In the genomic region with DNA sequence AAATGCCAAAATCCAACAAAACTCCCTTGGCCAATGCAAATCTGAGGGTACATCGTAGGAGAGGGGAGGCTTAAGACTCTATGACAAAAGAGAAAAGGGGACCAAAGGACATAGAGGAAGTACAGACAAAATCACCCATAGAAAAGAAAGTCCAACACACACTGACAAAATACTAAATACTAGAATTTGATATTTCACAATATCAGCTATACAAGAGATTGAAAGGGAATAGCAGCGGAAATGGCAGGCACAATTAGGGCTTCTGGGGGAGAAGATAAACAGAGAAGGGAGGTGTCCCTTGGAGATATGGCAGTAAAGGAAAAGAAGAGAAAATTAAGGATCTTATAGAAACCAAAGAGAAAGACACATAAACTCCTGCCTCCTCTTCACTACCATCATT, we compare ENCODE assay signal across 1 cellular context.
TF ChIP-seq lines count a peak whose summit lies in the region.

No MANE protein-coding gene starts in this region.

TF ChIP-seq in K562, 482 proteins besides CTCF, POLR2A, EP300 and RAD21 (continues in another document):
- peak; percentile 86 for TF ChIP-seq CBFA2T2 (conservative IDR thresholded peaks at IDR 0.05)
- no peak for TF ChIP-seq ZNF384 (IDR thresholded peaks at IDR 0.05; ENCODE audit: low read depth, low read length)
- TF ChIP-seq VEZF1 (CRISPR knock-in tag; IDR thresholded peaks at IDR 0.05): 0 out of 2 replicates have a peak, but pooled peaks have one; percentile 33
- peak; percentile 71; the same call in 1 of the 2 replicates for TF ChIP-seq CC2D1A (IDR thresholded peaks at IDR 0.05)
- TF ChIP-seq ZNF589 (CRISPR knock-in tag; IDR thresholded peaks at IDR 0.05; ENCODE audit: low read depth): 0 out of 2 replicates have a peak, but pooled peaks have one; percentile 13
- no peak for TF ChIP-seq HMGN3 (IDR thresholded peaks at IDR 0.05; ENCODE audit: borderline replicate concordance, extremely low read depth, insufficient read length, low read depth, low read length)
- 0 out of 2 replicates have a peak, but pooled peaks have one; percentile 56 for TF ChIP-seq EHMT2 (IDR thresholded peaks at IDR 0.05)
- TF ChIP-seq MEF2A (IDR thresholded peaks at IDR 0.05; ENCODE audit: control insufficient read depth, low read depth, low read length): no peak
- TF ChIP-seq CREM (IDR thresholded peaks at IDR 0.05; ENCODE audit: low read depth): no peak
- no peak for TF ChIP-seq CBX5 (IDR thresholded peaks at IDR 0.05; ENCODE audit: borderline replicate concordance, low read depth)
- peak; percentile 89 for TF ChIP-seq SMARCA4 (IDR thresholded peaks at IDR 0.05)
- no peak for TF ChIP-seq SREBF1 (IDR thresholded peaks at IDR 0.05; ENCODE audit: borderline replicate concordance, low read depth, low read length)
- peak in 1 of 2 experiments; percentile 35; a peak in 1 of 4 replicates for TF ChIP-seq RCOR1 (IDR thresholded peaks at IDR 0.05; ENCODE audit: borderline replicate concordance in 1 of 2, low read depth in 2 of 2, low read length in 2 of 2)
- peak; percentile 32; the same call in 1 of the 2 replicates for TF ChIP-seq NFRKB (IDR thresholded peaks at IDR 0.05; ENCODE audit: low read depth)
- TF ChIP-seq POLR2AphosphoS5 (IDR thresholded peaks at IDR 0.05; ENCODE audit: control insufficient read depth, insufficient read depth, low read depth, low read length): peak; percentile 74
- TF ChIP-seq SOX6 (IDR thresholded peaks at IDR 0.05): peak; percentile 46; the same call in 1 of the 2 replicates
- TF ChIP-seq KDM1A (IDR thresholded peaks at IDR 0.05): peak in 1 of 2 experiments; percentile 50; a peak in 1 of 4 replicates
- TF ChIP-seq NFIC (IDR thresholded peaks at IDR 0.05): peak; percentile 65
- TF ChIP-seq FOSL1 (tag; conservative IDR thresholded peaks at IDR 0.05): no peak
- TF ChIP-seq CEBPG (CRISPR knock-in tag; IDR thresholded peaks at IDR 0.05): no peak
- peak; percentile 48 to 81; a peak in 2 of 4 replicates for TF ChIP-seq CEBPG (tag; conservative IDR thresholded peaks at IDR 0.05 in 1 of 2, IDR thresholded peaks at IDR 0.05 in 1 of 2)
- TF ChIP-seq, protein P1, sequence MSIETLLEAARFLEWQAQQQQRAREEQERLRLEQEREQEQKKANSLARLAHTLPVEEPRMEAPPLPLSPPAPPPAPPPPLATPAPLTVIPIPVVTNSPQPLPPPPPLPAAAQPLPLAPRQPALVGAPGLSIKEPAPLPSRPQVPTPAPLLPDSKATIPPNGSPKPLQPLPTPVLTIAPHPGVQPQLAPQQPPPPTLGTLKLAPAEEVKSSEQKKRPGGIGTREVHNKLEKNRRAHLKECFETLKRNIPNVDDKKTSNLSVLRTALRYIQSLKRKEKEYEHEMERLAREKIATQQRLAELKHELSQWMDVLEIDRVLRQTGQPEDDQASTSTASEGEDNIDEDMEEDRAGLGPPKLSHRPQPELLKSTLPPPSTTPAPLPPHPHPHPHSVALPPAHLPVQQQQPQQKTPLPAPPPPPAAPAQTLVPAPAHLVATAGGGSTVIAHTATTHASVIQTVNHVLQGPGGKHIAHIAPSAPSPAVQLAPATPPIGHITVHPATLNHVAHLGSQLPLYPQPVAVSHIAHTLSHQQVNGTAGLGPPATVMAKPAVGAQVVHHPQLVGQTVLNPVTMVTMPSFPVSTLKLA (conservative IDR thresholded peaks at IDR 0.05): 0 out of 4 replicates have a peak, but pooled peaks of 1 of the 2 experiments have one; percentile 30
- TF ChIP-seq TAL1 (IDR thresholded peaks at IDR 0.05): peak; percentile 89
- no peak for TF ChIP-seq ZNF583 (CRISPR knock-in tag; IDR thresholded peaks at IDR 0.05)
- TF ChIP-seq TCF3 (CRISPR knock-in tag; IDR thresholded peaks at IDR 0.05): peak; percentile 88
- no peak for TF ChIP-seq GABPB1 (CRISPR knock-in tag; IDR thresholded peaks at IDR 0.05)
- TF ChIP-seq CBFA2T3 (IDR thresholded peaks at IDR 0.05): peak; percentile 94
- no peak for TF ChIP-seq ELF4 (CRISPR knock-in tag; IDR thresholded peaks at IDR 0.05)
- no peak for TF ChIP-seq FIP1L1 (IDR thresholded peaks at IDR 0.05; ENCODE audit: low read depth, low read length, poor library complexity, severe bottlenecking)
- no peak for TF ChIP-seq U2AF2 (optimal IDR thresholded peaks at IDR 0.05; ENCODE audit: low read depth, low read length)
- TF ChIP-seq TRIM24 (IDR thresholded peaks at IDR 0.05): peak; percentile 92
- TF ChIP-seq, protein P2, sequence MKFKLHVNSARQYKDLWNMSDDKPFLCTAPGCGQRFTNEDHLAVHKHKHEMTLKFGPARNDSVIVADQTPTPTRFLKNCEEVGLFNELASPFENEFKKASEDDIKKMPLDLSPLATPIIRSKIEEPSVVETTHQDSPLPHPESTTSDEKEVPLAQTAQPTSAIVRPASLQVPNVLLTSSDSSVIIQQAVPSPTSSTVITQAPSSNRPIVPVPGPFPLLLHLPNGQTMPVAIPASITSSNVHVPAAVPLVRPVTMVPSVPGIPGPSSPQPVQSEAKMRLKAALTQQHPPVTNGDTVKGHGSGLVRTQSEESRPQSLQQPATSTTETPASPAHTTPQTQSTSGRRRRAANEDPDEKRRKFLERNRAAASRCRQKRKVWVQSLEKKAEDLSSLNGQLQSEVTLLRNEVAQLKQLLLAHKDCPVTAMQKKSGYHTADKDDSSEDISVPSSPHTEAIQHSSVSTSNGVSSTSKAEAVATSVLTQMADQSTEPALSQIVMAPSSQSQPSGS (CRISPR knock-in tag; IDR thresholded peaks at IDR 0.05): no peak
- TF ChIP-seq RBM15 (IDR thresholded peaks at IDR 0.05; ENCODE audit: insufficient read depth, low read length): no peak
- peak; percentile 67 for TF ChIP-seq ETV1 (tag; conservative IDR thresholded peaks at IDR 0.05; ENCODE audit: low read depth)
- peak; percentile 95 for TF ChIP-seq ARID1B (IDR thresholded peaks at IDR 0.05)
- TF ChIP-seq, protein P3, sequence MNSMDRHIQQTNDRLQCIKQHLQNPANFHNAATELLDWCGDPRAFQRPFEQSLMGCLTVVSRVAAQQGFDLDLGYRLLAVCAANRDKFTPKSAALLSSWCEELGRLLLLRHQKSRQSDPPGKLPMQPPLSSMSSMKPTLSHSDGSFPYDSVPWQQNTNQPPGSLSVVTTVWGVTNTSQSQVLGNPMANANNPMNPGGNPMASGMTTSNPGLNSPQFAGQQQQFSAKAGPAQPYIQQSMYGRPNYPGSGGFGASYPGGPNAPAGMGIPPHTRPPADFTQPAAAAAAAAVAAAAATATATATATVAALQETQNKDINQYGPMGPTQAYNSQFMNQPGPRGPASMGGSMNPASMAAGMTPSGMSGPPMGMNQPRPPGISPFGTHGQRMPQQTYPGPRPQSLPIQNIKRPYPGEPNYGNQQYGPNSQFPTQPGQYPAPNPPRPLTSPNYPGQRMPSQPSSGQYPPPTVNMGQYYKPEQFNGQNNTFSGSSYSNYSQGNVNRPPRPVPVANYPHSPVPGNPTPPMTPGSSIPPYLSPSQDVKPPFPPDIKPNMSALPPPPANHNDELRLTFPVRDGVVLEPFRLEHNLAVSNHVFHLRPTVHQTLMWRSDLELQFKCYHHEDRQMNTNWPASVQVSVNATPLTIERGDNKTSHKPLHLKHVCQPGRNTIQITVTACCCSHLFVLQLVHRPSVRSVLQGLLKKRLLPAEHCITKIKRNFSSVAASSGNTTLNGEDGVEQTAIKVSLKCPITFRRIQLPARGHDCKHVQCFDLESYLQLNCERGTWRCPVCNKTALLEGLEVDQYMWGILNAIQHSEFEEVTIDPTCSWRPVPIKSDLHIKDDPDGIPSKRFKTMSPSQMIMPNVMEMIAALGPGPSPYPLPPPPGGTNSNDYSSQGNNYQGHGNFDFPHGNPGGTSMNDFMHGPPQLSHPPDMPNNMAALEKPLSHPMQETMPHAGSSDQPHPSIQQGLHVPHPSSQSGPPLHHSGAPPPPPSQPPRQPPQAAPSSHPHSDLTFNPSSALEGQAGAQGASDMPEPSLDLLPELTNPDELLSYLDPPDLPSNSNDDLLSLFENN (IDR thresholded peaks at IDR 0.05; ENCODE audit: low read depth in 2 of 2, low read length in 2 of 2): peak in 1 of 2 experiments; percentile 78; a peak in 1 of 4 replicates
- 0 out of 2 replicates have a peak, but pooled peaks have one; percentile 3 for TF ChIP-seq C11orf30 (IDR thresholded peaks at IDR 0.05; ENCODE audit: low read depth)
- TF ChIP-seq SMARCE1 (IDR thresholded peaks at IDR 0.05): peak; percentile 85
- no peak for TF ChIP-seq ZNF165 (CRISPR knock-in tag; IDR thresholded peaks at IDR 0.05; ENCODE audit: borderline replicate concordance)
- TF ChIP-seq BRD9 (IDR thresholded peaks at IDR 0.05; ENCODE audit: low read depth, partially characterized antibody): peak; percentile 34
- TF ChIP-seq NRF1 (conservative IDR thresholded peaks at IDR 0.05 in 1 of 2, IDR thresholded peaks at IDR 0.05 in 1 of 2): no peak
- TF ChIP-seq ZNF668 (CRISPR knock-in tag; IDR thresholded peaks at IDR 0.05): no peak
- no peak for TF ChIP-seq KAT8 (IDR thresholded peaks at IDR 0.05; ENCODE audit: low read depth)
- TF ChIP-seq GTF2A2 (tag; IDR thresholded peaks at IDR 0.05): no peak
- TF ChIP-seq BCL6 (CRISPR knock-in tag; IDR thresholded peaks at IDR 0.05): no peak
- TF ChIP-seq NBN (IDR thresholded peaks at IDR 0.05; ENCODE audit: low read depth): peak; percentile 34; the same call in 1 of the 2 replicates
- TF ChIP-seq HDGF (IDR thresholded peaks at IDR 0.05): 0 out of 2 replicates have a peak, but pooled peaks have one; percentile 37
- peak in 1 of 2 experiments; percentile 33 for TF ChIP-seq AFF1 (IDR thresholded peaks at IDR 0.05; ENCODE audit: low read depth in 1 of 2, partially characterized antibody in 2 of 2)
- TF ChIP-seq, protein P4, sequence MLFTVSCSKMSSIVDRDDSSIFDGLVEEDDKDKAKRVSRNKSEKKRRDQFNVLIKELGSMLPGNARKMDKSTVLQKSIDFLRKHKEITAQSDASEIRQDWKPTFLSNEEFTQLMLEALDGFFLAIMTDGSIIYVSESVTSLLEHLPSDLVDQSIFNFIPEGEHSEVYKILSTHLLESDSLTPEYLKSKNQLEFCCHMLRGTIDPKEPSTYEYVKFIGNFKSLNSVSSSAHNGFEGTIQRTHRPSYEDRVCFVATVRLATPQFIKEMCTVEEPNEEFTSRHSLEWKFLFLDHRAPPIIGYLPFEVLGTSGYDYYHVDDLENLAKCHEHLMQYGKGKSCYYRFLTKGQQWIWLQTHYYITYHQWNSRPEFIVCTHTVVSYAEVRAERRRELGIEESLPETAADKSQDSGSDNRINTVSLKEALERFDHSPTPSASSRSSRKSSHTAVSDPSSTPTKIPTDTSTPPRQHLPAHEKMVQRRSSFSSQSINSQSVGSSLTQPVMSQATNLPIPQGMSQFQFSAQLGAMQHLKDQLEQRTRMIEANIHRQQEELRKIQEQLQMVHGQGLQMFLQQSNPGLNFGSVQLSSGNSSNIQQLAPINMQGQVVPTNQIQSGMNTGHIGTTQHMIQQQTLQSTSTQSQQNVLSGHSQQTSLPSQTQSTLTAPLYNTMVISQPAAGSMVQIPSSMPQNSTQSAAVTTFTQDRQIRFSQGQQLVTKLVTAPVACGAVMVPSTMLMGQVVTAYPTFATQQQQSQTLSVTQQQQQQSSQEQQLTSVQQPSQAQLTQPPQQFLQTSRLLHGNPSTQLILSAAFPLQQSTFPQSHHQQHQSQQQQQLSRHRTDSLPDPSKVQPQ (CRISPR knock-in tag; IDR thresholded peaks at IDR 0.05; ENCODE audit: borderline replicate concordance): no peak
- peak; percentile 92 for TF ChIP-seq TEAD4 (IDR thresholded peaks at IDR 0.05; ENCODE audit: low read length)
- TF ChIP-seq TEAD4 (CRISPR knock-in tag; IDR thresholded peaks at IDR 0.05; ENCODE audit: borderline replicate concordance): no peak
- peak; percentile 97 for TF ChIP-seq CEBPB (tag; IDR thresholded peaks at IDR 0.05)
- peak; percentile 84 for TF ChIP-seq NCOR1 (IDR thresholded peaks at IDR 0.05)
- TF ChIP-seq HDAC1 (IDR thresholded peaks at IDR 0.05): peak in 1 of 2 experiments; percentile 45; a peak in 1 of 4 replicates
- no peak for TF ChIP-seq ZNF140 (CRISPR knock-in tag; IDR thresholded peaks at IDR 0.05)
- TF ChIP-seq WHSC1 (IDR thresholded peaks at IDR 0.05; ENCODE audit: low read length): no peak
- TF ChIP-seq ZNF444 (CRISPR knock-in tag; IDR thresholded peaks at IDR 0.05): no peak
- TF ChIP-seq LEF1 (IDR thresholded peaks at IDR 0.05): peak; percentile 55; the same call in 1 of the 2 replicates
- TF ChIP-seq NR2C2 (CRISPR knock-in tag; IDR thresholded peaks at IDR 0.05): no peak
- no peak for TF ChIP-seq NR2C2 (tag; IDR thresholded peaks at IDR 0.05)
- TF ChIP-seq PURB (CRISPR knock-in tag; IDR thresholded peaks at IDR 0.05; ENCODE audit: low read depth): no peak
- peak; percentile 51; the same call in 1 of the 2 replicates for TF ChIP-seq STAT5A (IDR thresholded peaks at IDR 0.05; ENCODE audit: borderline replicate concordance, low read length)
